8 cellular contexts compared by ENCODE assay signal in genomic region chr1:175000697-175001187, GRCh38. TPM values are rescaled to one million over a fixed set of nuclear protein-coding genes. Genes with fewer than 3 reads are reported as not detected.
DNase-seq lines count a peak whose midpoint lies in the region; ATAC-seq and TF ChIP-seq lines count a peak whose summit lies in the region.

No MANE protein-coding gene starts in this region.

- H3K27ac Mint-ChIP-seq in nephron: peak overlapping the region in 2 of 3 experiments; percentile 77 to 89

- H3K27ac ChIP-seq in coronary artery: peak overlapping the region; percentile 95 to 97

- H3K4me1 Mint-ChIP-seq in nephron: peaks cover 26% of the 10 kb centered on the region

- H3K4me3 Mint-ChIP-seq in nephron: no peak overlapping the region

- peaks cover 6% of the 10 kb centered on the region for H3K36me3 Mint-ChIP-seq in nephron (ENCODE audit: low read depth)

- no peaks in the 10 kb centered on the region for H3K9me3 Mint-ChIP-seq in nephron

- DNase-seq in CD1c-positive myeloid dendritic cell (ENCODE audit: extremely low spot score): peak; percentile 30
- peak; percentile 16 for DNase-seq in M059J (ENCODE audit: low read depth)
- DNase-seq in coronary artery (ENCODE audit: low spot score): no peak
- no peak for DNase-seq in inferior parietal cortex (ENCODE audit: extremely low spot score)

- no peak for ATAC-seq in HG03095 (IDR thresholded peaks at IDR 0.05; ENCODE audit: unreplicated experiment)
- ATAC-seq in HG02870 (IDR thresholded peaks at IDR 0.05; ENCODE audit: unreplicated experiment): no peak
- no peak for ATAC-seq in HG03196 (IDR thresholded peaks at IDR 0.05; ENCODE audit: unreplicated experiment)

- H3K27me3 Mint-ChIP-seq in nephron (ENCODE audit: low read depth): no peaks in the 10 kb centered on the region

- H3K4me3 ChIP-seq in coronary artery: peak overlapping the region; percentile 80

- TF ChIP-seq CTCF in coronary artery (IDR thresholded peaks at IDR 0.05) (no peak), nephron (IDR thresholded peaks at IDR 0.05; ENCODE audit: unreplicated experiment in 3 of 3) (no peak)

RNA-seq across cellular contexts. Expression of gene CACYBP, which starts 1.0 kb away (rescaled TPM):
- total RNA-seq in M059J (2014; rRNA removed; shearing (Covaris generic)): 179 and 209 TPM in 2 replicates

RNA-seq across cellular contexts. Expression of gene MRPS14, which starts 22.5 kb away (rescaled TPM):
- total RNA-seq in M059J (2014; rRNA removed; shearing (Covaris generic)): 26.1 and 33.4 TPM in 2 replicates

Comparison
In these comparisons a context has a peak if more than half of its experiments do, and no peak if none do; other contexts are left out.
1. DNase-seq: peak in CD1c-positive myeloid dendritic cell (single experiment) and M059J (single experiment); none in coronary artery (single experiment) and inferior parietal cortex (single experiment).